In the genomic region with DNA sequence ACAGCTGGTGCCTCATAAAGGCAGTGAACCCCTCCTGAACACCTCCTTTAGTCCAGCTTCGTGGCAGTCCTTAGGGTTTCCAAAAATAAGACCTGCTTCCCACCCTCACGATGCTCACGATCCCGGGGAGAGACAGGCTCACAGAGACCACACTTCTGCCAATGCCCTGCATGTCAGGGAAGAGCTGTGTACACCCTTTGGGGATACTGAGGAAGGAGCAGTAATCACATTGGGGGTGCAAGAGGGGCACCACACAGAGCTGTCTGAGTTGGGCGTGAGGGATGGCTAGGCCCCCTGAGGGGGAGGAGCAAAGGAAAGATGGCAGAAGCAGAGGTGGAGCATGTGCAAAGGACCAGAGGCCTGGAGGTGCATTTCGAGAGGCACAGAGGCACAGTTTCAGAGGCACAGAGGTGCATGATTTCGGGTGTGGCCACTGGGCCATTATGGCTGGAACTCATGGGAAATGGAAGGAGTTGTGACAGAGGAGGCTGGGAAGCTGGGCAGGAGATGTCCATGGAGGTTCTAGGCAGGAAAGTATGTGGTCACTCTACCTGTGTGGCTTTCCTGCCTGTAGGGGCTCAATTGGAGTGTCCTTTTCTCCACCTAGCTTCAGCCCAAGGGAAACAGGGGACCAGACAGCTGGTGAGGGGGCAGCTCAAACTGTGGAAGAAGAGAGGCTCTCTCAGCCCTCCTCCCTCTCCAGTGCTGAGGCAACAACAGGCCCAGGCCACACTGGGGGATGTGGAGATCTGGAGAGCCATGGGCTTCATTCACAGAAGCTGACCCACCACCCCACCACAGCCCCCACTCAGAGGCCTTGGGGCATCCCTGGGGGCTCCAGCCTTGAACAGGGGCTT, we compare ENCODE assay signal across 13 cellular contexts.
DNase-seq lines count a peak whose midpoint lies in the region; ATAC-seq and TF ChIP-seq lines count a peak whose summit lies in the region.
"Had no signal": no experiment of that assay in that cellular context is flagged by ENCODE, and none has a peak within 500 bp of the region (broad histone marks: within the 10 kb centered on the region; RNA-seq: fewer than 3 reads in every experiment).

No MANE protein-coding gene starts in this region.

- no peaks in the 10 kb centered on the region for H3K9me3 ChIP-seq in right cardiac atrium (ENCODE audit: control insufficient read depth, low read length)
- H3K9me3 ChIP-seq in uterus, result no peaks in the 10 kb centered on the region
- H3K9me3 ChIP-seq in body of pancreas, result no peaks in the 10 kb centered on the region
- H3K9me3 ChIP-seq: Peyer's patch had no signal

- H3K27ac ChIP-seq in right cardiac atrium (ENCODE audit: low read length) (no peak overlapping the region), coronary artery (peak overlapping the region; percentile 90 to 96), uterus (peak overlapping the region; percentile 80 to 88), body of pancreas (no peak overlapping the region)

- TF ChIP-seq CTCF in coronary artery (IDR thresholded peaks at IDR 0.05) (no peak), uterus (IDR thresholded peaks at IDR 0.05) (no peak), body of pancreas (IDR thresholded peaks at IDR 0.05) (no peak)

- H3K4me3 ChIP-seq in right cardiac atrium (ENCODE audit: low read length) (no peak overlapping the region), coronary artery (no peak overlapping the region), uterus (no peak overlapping the region), body of pancreas (no peak overlapping the region)
- H3K4me3 ChIP-seq: Peyer's patch had no signal

- H3K36me3 ChIP-seq in uterus (no peaks in the 10 kb centered on the region), body of pancreas (replicated peaks in 1 of 2; ENCODE audit: insufficient read depth in 1 of 2, low read depth in 2 of 2) (no peaks in the 10 kb centered on the region)
- H3K36me3 ChIP-seq: Peyer's patch had no signal

- peak; percentile 25 for DNase-seq in Right ventricle myocardium superior
- no peak for DNase-seq in right cardiac atrium
- peak; percentile 70 for DNase-seq in coronary artery (ENCODE audit: low spot score)
- DNase-seq in mucosa of gallbladder (ENCODE audit: low spot score), result peak; percentile 9
- no peak for DNase-seq in uterus
- DNase-seq in NCI-H82 (lab: John Stamatoyannopoulos, UW), result no peak
- no peak for DNase-seq in body of pancreas
- DNase-seq in NCI-H1930 (lab: John Stamatoyannopoulos, UW), result no peak
- DNase-seq: DMS79 treated with DMSO at 0.1 percent for 48 hours, H7, NCI-H2029, NCI-H510A, Peyer's patch had no signal

- H3K4me1 ChIP-seq in right cardiac atrium (ENCODE audit: control insufficient read depth, insufficient read depth, low read length) (peaks cover 7% of the 10 kb centered on the region), uterus (peaks cover 5 to 20% of the 10 kb centered on the region in 2 donors), body of pancreas (no peaks in the 10 kb centered on the region)
- H3K4me1 ChIP-seq: Peyer's patch had no signal

- WGBS in right cardiac atrium, result 88% methylated on average over 7 of the region's 7 CpGs
- 81 to 85% methylated on average over 7 of the region's 7 CpGs for WGBS in body of pancreas, 2 donors

- no peaks in the 10 kb centered on the region for H3K27me3 ChIP-seq in right cardiac atrium (ENCODE audit: control insufficient read depth, insufficient read depth)
- no peaks in the 10 kb centered on the region for H3K27me3 ChIP-seq in uterus
- H3K27me3 ChIP-seq in body of pancreas, result no peaks in the 10 kb centered on the region
- H3K27me3 ChIP-seq: Peyer's patch had no signal

- TF ChIP-seq POLR2A in uterus (IDR thresholded peaks at IDR 0.05) (no peak), body of pancreas (IDR thresholded peaks at IDR 0.05) (no peak)

- ATAC-seq in Right ventricle myocardium superior (ENCODE audit: poor library complexity) (no peak), right cardiac atrium (no peak), body of pancreas (no peak)

- intact Hi-C loops in Right ventricle myocardium superior (cut with DNase I) (loop anchor here (10.0 kb wide), 1 partner anchor 247 kb away; a partner anchor contains a TSS), right cardiac atrium (cut with DNase I) (no loop called here), uterus (cut with DNase I; ENCODE audit: low total_unique reads) (no loop called here), body of pancreas (cut with DNase I) (no loop called here)

Comparison
In these comparisons a context has a peak if more than half of its experiments do, and no peak if none do; other contexts are left out.
1. DNase-seq: peak in Right ventricle myocardium superior (single experiment), coronary artery (single experiment) and mucosa of gallbladder (single experiment); none in right cardiac atrium (0 of 3), uterus (0 of 2), NCI-H82 (single experiment), body of pancreas (0 of 4) and NCI-H1930 (0 of 2).
2. H3K27ac ChIP-seq: peak in coronary artery (2 of 2) and uterus (2 of 2); none in right cardiac atrium (single experiment) and body of pancreas (0 of 4).